ENCODE assay signal across 11 cellular contexts in genomic region chr10:852386-852785, GRCh38.
DNase-seq lines count a peak whose midpoint lies in the region; ATAC-seq, FAIRE-seq and TF ChIP-seq lines count a peak whose summit lies in the region.
"Had no signal": no experiment of that assay in that cellular context is flagged by ENCODE, and none has a peak within 500 bp of the region (broad histone marks: within the 10 kb centered on the region; RNA-seq: fewer than 3 reads in every experiment).

No MANE protein-coding gene starts in this region.

- peak overlapping the region; percentile 42 to 63 for H3K27ac Mint-ChIP-seq in effector memory CD8-positive, alpha-beta T cell

- H4K91ac ChIP-seq in mesenchymal stem cell (ENCODE audit: low read length) = no peak overlapping the region

- no peak overlapping the region for H3K27ac ChIP-seq in mesenchymal stem cell (ENCODE audit: low read length, poor library complexity, severe bottlenecking)

- H3K4me1 ChIP-seq in mesenchymal stem cell (ENCODE audit: control insufficient read depth, insufficient read depth, low read depth, low read length) = peaks cover 10% of the 10 kb centered on the region

- peaks cover 24% of the 10 kb centered on the region for H3K36me3 Mint-ChIP-seq in effector memory CD8-positive, alpha-beta T cell (ENCODE audit: insufficient read depth)

- peaks cover 25% of the 10 kb centered on the region for H3K9me3 ChIP-seq in mesenchymal stem cell (ENCODE audit: control insufficient read depth, low read length)

- intact Hi-C loops in Right ventricle myocardium inferior (cut with DNase I) = no loop called here

- peaks cover 25 to 69% of the 10 kb centered on the region in 2 donors for H3K4me1 Mint-ChIP-seq in effector memory CD8-positive, alpha-beta T cell (ENCODE audit: low read depth in 2 of 2)

- ATAC-seq in GM18520 (IDR thresholded peaks at IDR 0.05; ENCODE audit: unreplicated experiment) (peak; percentile 15), GM21515 (IDR thresholded peaks at IDR 0.05; ENCODE audit: unreplicated experiment) (peak; percentile 28), HG03354 (IDR thresholded peaks at IDR 0.05; ENCODE audit: poor library complexity, severe bottlenecking, unreplicated experiment) (peak; percentile 18), Right ventricle myocardium inferior (no peak)
- no peak for ATAC-seq in effector memory CD8-positive, alpha-beta T cell (replicated peaks)
- ATAC-seq: activated CD8-positive, alpha-beta memory T cell treated with anti-CD3 and anti-CD28 coated beads, Interleukin-2, amount 10 ng/mL, durations not matched to agents 7 days and 5 days had no signal

- no peak overlapping the region for H2AK5ac ChIP-seq in mesenchymal stem cell (ENCODE audit: low read length, severe bottlenecking)

- H3K4me3 ChIP-seq in mesenchymal stem cell (ENCODE audit: insufficient read depth in 1 of 2, low read depth in 1 of 2, low read length in 2 of 2) = no peak overlapping the region

- H3K9ac ChIP-seq in mesenchymal stem cell (ENCODE audit: low read length) = no peak overlapping the region

- TF ChIP-seq CTCF in D721Med (IDR thresholded peaks at IDR 0.05; ENCODE audit: insufficient read depth, missing control alignments) = no peak

- H3K27me3 Mint-ChIP-seq in effector memory CD8-positive, alpha-beta T cell = no peaks in the 10 kb centered on the region
- H3K27me3 Mint-ChIP-seq: activated CD8-positive, alpha-beta memory T cell treated with anti-CD3 and anti-CD28 coated beads, Interleukin-2, amount 10 ng/mL, durations not matched to agents 7 days and 5 days had no signal

- H3K14ac ChIP-seq in mesenchymal stem cell (ENCODE audit: low read length in 2 of 2) = no peak overlapping the region

- H3K18ac ChIP-seq in mesenchymal stem cell (ENCODE audit: low read depth in 1 of 2, low read length in 2 of 2) = no peak overlapping the region

- no peak overlapping the region for H4K8ac ChIP-seq in mesenchymal stem cell (ENCODE audit: low read length)

- DNase-seq in effector memory CD8-positive, alpha-beta T cell = no peak
- DNase-seq in H4 (ENCODE audit: low spot score) = no peak
- no peak for DNase-seq in D721Med (ENCODE audit: insufficient read length, low spot score)
- no peak for DNase-seq in mesenchymal stem cell
- no peak for DNase-seq in Right ventricle myocardium inferior (ENCODE audit: missing footprints)
- DNase-seq: activated CD8-positive, alpha-beta memory T cell treated with anti-CD3 and anti-CD28 coated beads, Interleukin-2, amount 10 ng/mL, durations not matched to agents 7 days and 5 days; DMS79 treated with DMSO at 0.1 percent for 48 hours; NCI-H69 had no signal

- no peaks in the 10 kb centered on the region for H3K27me3 ChIP-seq in mesenchymal stem cell (ENCODE audit: control insufficient read depth in 1 of 2, insufficient read depth in 1 of 2, low read length in 2 of 2)

- no peak overlapping the region for H2BK5ac ChIP-seq in mesenchymal stem cell (ENCODE audit: low read depth, low read length, poor library complexity, severe bottlenecking)

- no peak overlapping the region for H3K4me2 ChIP-seq in mesenchymal stem cell (ENCODE audit: low read length, poor library complexity, severe bottlenecking)

- peaks cover 18% of the 10 kb centered on the region for H3K79me1 ChIP-seq in mesenchymal stem cell (replicated peaks; ENCODE audit: low read length, poor library complexity, severe bottlenecking)

- H3K9me3 Mint-ChIP-seq in effector memory CD8-positive, alpha-beta T cell = peaks cover 1 to 16% of the 10 kb centered on the region in 2 donors

- no peak overlapping the region for H3K23ac ChIP-seq in mesenchymal stem cell (ENCODE audit: low read length in 2 of 2)

- H2BK15ac ChIP-seq in mesenchymal stem cell (ENCODE audit: low read depth, poor library complexity, severe bottlenecking) = no peak overlapping the region

- no peak overlapping the region for H2BK12ac ChIP-seq in mesenchymal stem cell (ENCODE audit: low read length in 2 of 2)

- no peak overlapping the region for H3K4me3 Mint-ChIP-seq in effector memory CD8-positive, alpha-beta T cell
- H3K4me3 Mint-ChIP-seq: activated CD8-positive, alpha-beta memory T cell treated with anti-CD3 and anti-CD28 coated beads, Interleukin-2, amount 10 ng/mL, durations not matched to agents 7 days and 5 days had no signal

- H2BK120ac ChIP-seq in mesenchymal stem cell (ENCODE audit: low read depth, low read length) = no peak overlapping the region

- WGBS in mesenchymal stem cell = 95% methylated on average over 2 of the region's 3 CpGs

- H3K4ac ChIP-seq in mesenchymal stem cell (ENCODE audit: low read depth in 1 of 2, low read length in 2 of 2) = no peak overlapping the region

- FAIRE-seq in D721Med (lab: Jason Lieb, UNC) = no peak

- H2AFZ ChIP-seq in mesenchymal stem cell (ENCODE audit: low read depth, low read length) = no peak overlapping the region

- H3K36me3 ChIP-seq in mesenchymal stem cell (ENCODE audit: control insufficient read depth in 1 of 2, insufficient read depth in 2 of 2, low read depth in 1 of 2, low read length in 2 of 2) = peaks cover 20 to 71% of the 10 kb centered on the region in 2 experiments

Comparison
In these comparisons a context has a peak if more than half of its experiments do, and no peak if none do; other contexts are left out.
1. ATAC-seq: peak in GM18520 (single experiment), GM21515 (single experiment) and HG03354 (single experiment); none in effector memory CD8-positive, alpha-beta T cell (single experiment) and Right ventricle myocardium inferior (single experiment).